Comparison of ENCODE assay signal across 1 cellular context in genomic region chr17:17485420-17485819, GRCh38.
TF ChIP-seq lines count a peak whose summit lies in the region.

No MANE protein-coding gene starts in this region.

TF ChIP-seq in WTC11, 78 proteins besides CTCF, POLR2A, EP300 and RAD21 (continued from another document):
- TF ChIP-seq ATF6 (CRISPR knock-in tag; IDR thresholded peaks at IDR 0.05) = no peak
- no peak for TF ChIP-seq ZNF532 (CRISPR knock-in tag; IDR thresholded peaks at IDR 0.05; ENCODE audit: borderline replicate concordance)
- no peak for TF ChIP-seq CREM (CRISPR knock-in tag; IDR thresholded peaks at IDR 0.05)
- no peak for TF ChIP-seq FOXP4 (CRISPR knock-in tag; IDR thresholded peaks at IDR 0.05)
- TF ChIP-seq ATF3 (CRISPR knock-in tag; conservative IDR thresholded peaks at IDR 0.05) = no peak
- no peak for TF ChIP-seq ZNF423 (CRISPR knock-in tag; IDR thresholded peaks at IDR 0.05)
- TF ChIP-seq FOXK1 (CRISPR knock-in tag; IDR thresholded peaks at IDR 0.05) = no peak
- TF ChIP-seq ELF4 (CRISPR knock-in tag; IDR thresholded peaks at IDR 0.05; ENCODE audit: low read depth) = no peak
- TF ChIP-seq NFE2L1 (CRISPR knock-in tag; IDR thresholded peaks at IDR 0.05) = no peak
- TF ChIP-seq CREB1 (CRISPR knock-in tag; IDR thresholded peaks at IDR 0.05) = no peak
- no peak for TF ChIP-seq ETV6 (CRISPR knock-in tag; IDR thresholded peaks at IDR 0.05)
- no peak for TF ChIP-seq ZBTB21 (CRISPR knock-in tag; IDR thresholded peaks at IDR 0.05; ENCODE audit: borderline replicate concordance)
- TF ChIP-seq ZNF232 (CRISPR knock-in tag; IDR thresholded peaks at IDR 0.05) = no peak
- no peak for TF ChIP-seq RORB (CRISPR knock-in tag; IDR thresholded peaks at IDR 0.05)
- TF ChIP-seq FOXJ3 (CRISPR knock-in tag; IDR thresholded peaks at IDR 0.05; ENCODE audit: borderline replicate concordance) = no peak
- TF ChIP-seq TP53 (CRISPR knock-in tag; IDR thresholded peaks at IDR 0.05) = no peak
